9 cellular contexts compared by ENCODE assay signal in the genomic region with DNA sequence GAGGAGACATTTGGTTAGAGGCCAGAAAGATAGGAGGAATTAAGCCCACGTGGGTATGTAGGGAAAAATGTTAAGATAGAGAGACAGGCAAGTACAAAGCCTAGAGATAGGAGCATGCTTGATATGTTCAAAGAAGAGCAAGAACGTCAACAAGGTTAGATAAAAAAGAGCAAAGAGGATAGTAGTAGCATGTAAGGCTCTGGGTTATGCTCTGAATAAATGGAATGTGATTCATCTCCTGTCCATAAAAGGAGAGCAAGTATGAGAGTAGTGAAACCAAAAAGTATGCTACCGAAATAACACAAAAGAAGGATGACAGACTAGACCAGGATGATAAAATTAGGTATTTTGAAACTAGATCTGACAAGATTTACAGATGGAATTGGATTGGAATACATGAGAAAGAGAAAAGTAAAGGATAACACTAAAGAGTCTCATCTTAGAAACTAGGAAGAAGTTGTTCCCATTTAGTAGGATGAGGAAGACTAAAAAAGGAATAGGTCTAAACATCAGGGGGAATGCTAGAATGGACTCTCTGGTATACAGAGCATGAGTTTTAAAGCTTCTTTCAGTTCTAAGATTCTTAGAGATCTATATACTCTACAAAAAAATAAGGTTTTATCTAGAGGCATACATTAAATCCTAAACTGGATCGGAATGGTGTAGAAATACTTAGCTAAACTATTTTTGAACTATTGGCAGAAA. TPM values are rescaled to one million over a fixed set of nuclear protein-coding genes. Genes with fewer than 3 reads are reported as not detected.
DNase-seq lines count a peak whose midpoint lies in the region; TF ChIP-seq lines count a peak whose summit lies in the region.
"Had no signal": no experiment of that assay in that cellular context is flagged by ENCODE, and none has a peak within 500 bp of the region (broad histone marks: within the 10 kb centered on the region; RNA-seq: fewer than 3 reads in every experiment).

No MANE protein-coding gene starts in this region.

- intact Hi-C loops in CD4-positive, alpha-beta memory T cell (cut with micrococcal nuclease) = no loop called here

- no peaks in the 10 kb centered on the region for H3K9me3 ChIP-seq in CD4-positive, alpha-beta memory T cell (ENCODE audit: control insufficient read depth in 1 of 2, low read length in 2 of 2)
- no peaks in the 10 kb centered on the region for H3K9me3 ChIP-seq in MM.1S (replicated peaks; ENCODE audit: insufficient read depth, low read length)

- no peak overlapping the region for H2AFZ ChIP-seq in MM.1S (ENCODE audit: low read length)

- CTCF ChIA-PET in CD4-positive, alpha-beta memory T cell (lab: Charles Lee; ENCODE audit: partially characterized antibody) = no interaction called here

- H3K4me1 ChIP-seq in CD4-positive, alpha-beta memory T cell (ENCODE audit: insufficient read depth, low read length) = no peaks in the 10 kb centered on the region
- no peaks in the 10 kb centered on the region for H3K4me1 ChIP-seq in MM.1S (ENCODE audit: low read length)

- no peaks in the 10 kb centered on the region for H3K9me2 ChIP-seq in MM.1S (replicated peaks; ENCODE audit: insufficient read depth, low read length)

- TF ChIP-seq CTCF in cardiac fibroblast (IDR thresholded peaks at IDR 0.05; ENCODE audit: low read depth, low read length) (no peak), nephron (IDR thresholded peaks at IDR 0.05; ENCODE audit: unreplicated experiment in 3 of 3) (no peak), MM.1S (IDR thresholded peaks at IDR 0.05; ENCODE audit: low read length) (no peak)

- POLR2A ChIA-PET in CD4-positive, alpha-beta memory T cell (lab: Charles Lee; ENCODE audit: partially characterized antibody) = no interaction called here

- peaks cover 0 to 10% (median 3%) of the 10 kb centered on the region in 4 donors for H3K4me1 Mint-ChIP-seq in CD4-positive, alpha-beta memory T cell
- H3K4me1 Mint-ChIP-seq in nephron = peaks cover 4% of the 10 kb centered on the region

- H3K27me3 Mint-ChIP-seq in CD4-positive, alpha-beta memory T cell = no peaks in the 10 kb centered on the region
- no peaks in the 10 kb centered on the region for H3K27me3 Mint-ChIP-seq in nephron (ENCODE audit: low read depth)
- H3K27me3 Mint-ChIP-seq: activated CD4-positive, alpha-beta T cell treated with anti-CD3 and anti-CD28 coated beads, Interleukin-2, amount 10 ng/mL, durations not matched to agents 7 days and 5 days had no signal

- peaks cover 33% of the 10 kb centered on the region for H3K36me3 ChIP-seq in CD4-positive, alpha-beta memory T cell (ENCODE audit: insufficient read depth, low read length)
- peaks cover 3% of the 10 kb centered on the region; the same call in 1 of the 2 replicates for H3K36me3 ChIP-seq in MM.1S (replicated peaks; ENCODE audit: insufficient read depth, low read length)

- DNase-seq in CD4-positive, alpha-beta memory T cell = no peak
- DNase-seq in HT1080 (ENCODE audit: low read depth) (peak; percentile 7), cardiac fibroblast (ENCODE audit: low read depth in 2 of 2) (peak; percentile 8 to 56), MM.1S (no peak), NCI-H526 treated with DMSO at 0.1 percent for 48 hours (lab: John Stamatoyannopoulos, UW) (no peak), DMS153 (lab: John Stamatoyannopoulos, UW) (no peak)
- DNase-seq: activated CD4-positive, alpha-beta T cell treated with anti-CD3 and anti-CD28 coated beads, Interleukin-2, amount 10 ng/mL, durations not matched to agents 7 days and 5 days; anterior cingulate cortex had no signal

- H3K4me3 ChIP-seq in CD4-positive, alpha-beta memory T cell (ENCODE audit: low read length in 2 of 2) = no peak overlapping the region
- H3K4me3 ChIP-seq in cardiac fibroblast (replicated peaks in 1 of 2; ENCODE audit: low read depth in 2 of 2, low read length in 2 of 2) = no peak overlapping the region
- H3K4me3 ChIP-seq in MM.1S (ENCODE audit: low read length) = no peak overlapping the region

- H3K27ac ChIP-seq in CD4-positive, alpha-beta memory T cell (ENCODE audit: low read depth, low read length) = no peak overlapping the region
- no peak overlapping the region for H3K27ac ChIP-seq in MM.1S (ENCODE audit: low read length)

- no peaks in the 10 kb centered on the region for H3F3A ChIP-seq in MM.1S (ENCODE audit: insufficient read depth, low read length)

- 0 out of 2 replicates have a peak, but pooled peaks cover 3% of the 10 kb centered on the region for H3K79me2 ChIP-seq in MM.1S (ENCODE audit: low read length)

- H3K27me3 ChIP-seq in CD4-positive, alpha-beta memory T cell (ENCODE audit: insufficient read depth, low read length) = no peaks in the 10 kb centered on the region
- no peaks in the 10 kb centered on the region for H3K27me3 ChIP-seq in MM.1S (replicated peaks; ENCODE audit: insufficient read depth, low read length)

- no peaks in the 10 kb centered on the region for H3K9me3 Mint-ChIP-seq in CD4-positive, alpha-beta memory T cell
- H3K9me3 Mint-ChIP-seq in nephron = no peaks in the 10 kb centered on the region
- H3K9me3 Mint-ChIP-seq: activated CD4-positive, alpha-beta T cell treated with anti-CD3 and anti-CD28 coated beads, Interleukin-2, amount 10 ng/mL, durations not matched to agents 7 days and 5 days had no signal

- H3K9ac ChIP-seq in MM.1S (ENCODE audit: low read length) = no peak overlapping the region

- H4K20me1 ChIP-seq in MM.1S (ENCODE audit: insufficient read depth, low read length) = no peaks in the 10 kb centered on the region

- H3K27ac Mint-ChIP-seq in CD4-positive, alpha-beta memory T cell = peak overlapping the region in 6 of 7 donors; percentile 7 to 84 (median 32)
- H3K27ac Mint-ChIP-seq in nephron = peak overlapping the region in 2 of 3 experiments; percentile 10 to 15
- H3K27ac Mint-ChIP-seq: activated CD4-positive, alpha-beta T cell treated with anti-CD3 and anti-CD28 coated beads, Interleukin-2, amount 10 ng/mL, durations not matched to agents 7 days and 5 days had no signal

- H3K4me3 Mint-ChIP-seq in CD4-positive, alpha-beta memory T cell = no peak overlapping the region
- no peak overlapping the region for H3K4me3 Mint-ChIP-seq in nephron
- H3K4me3 Mint-ChIP-seq: activated CD4-positive, alpha-beta T cell treated with anti-CD3 and anti-CD28 coated beads, Interleukin-2, amount 10 ng/mL, durations not matched to agents 7 days and 5 days had no signal

- H3K4me2 ChIP-seq in MM.1S (ENCODE audit: low read depth, low read length) = no peak overlapping the region

- peaks cover 22 to 52% of the 10 kb centered on the region in 2 donors for H3K36me3 Mint-ChIP-seq in CD4-positive, alpha-beta memory T cell
- peaks cover 44% of the 10 kb centered on the region for H3K36me3 Mint-ChIP-seq in nephron (ENCODE audit: low read depth)

RNA-seq across cellular contexts. Expression of a gene that starts 59.1 kb away (rescaled TPM):
- total RNA-seq in CD4-positive, alpha-beta memory T cell = 10 to 100 TPM; 65.3 to 66.7 TPM
- 10 to 100 TPM; 12.2 to 15.0 TPM for polyA plus RNA-seq in CD4-positive, alpha-beta memory T cell
- total RNA-seq in HT1080 (2014; rRNA removed; shearing (Covaris generic)) = 15.2 and 16.9 TPM in 2 replicates
- 11.9 and 21.4 TPM in 2 replicates for polyA plus RNA-seq in HT1080 (2015; cell fraction: cytosol; rRNA removed)
- 39.0 and 39.4 TPM in 2 replicates for polyA plus RNA-seq in HT1080 (2015; cell fraction: nucleus; rRNA removed)

Comparison
In these comparisons a context has a peak if more than half of its experiments do, and no peak if none do; other contexts are left out.
1. DNase-seq: peak in HT1080 (single experiment) and cardiac fibroblast (2 of 2); none in CD4-positive, alpha-beta memory T cell (0 of 5), MM.1S (single experiment), NCI-H526 treated with DMSO at 0.1 percent for 48 hours (single experiment) and DMS153 (single experiment).